In genomic region chr12:49478949-49479664, GRCh38 we compare ENCODE assay signal across 1 cellular context.
TF ChIP-seq lines count a peak whose summit lies in the region.

No MANE protein-coding gene starts in this region.

TF ChIP-seq in K562, 482 proteins besides CTCF, POLR2A, EP300 and RAD21:
- TF ChIP-seq E2F1 (CRISPR knock-in tag; IDR thresholded peaks at IDR 0.05) (no peak), KDM5B (IDR thresholded peaks at IDR 0.05; ENCODE audit: insufficient replicate concordance, low read depth, low read length) (no peak), ZNF143 (CRISPR knock-in tag; IDR thresholded peaks at IDR 0.05) (no peak), SAFB (IDR thresholded peaks at IDR 0.05; ENCODE audit: borderline replicate concordance, low read depth, low read length) (no peak), HDGF (IDR thresholded peaks at IDR 0.05) (no peak), POU5F1 (IDR thresholded peaks at IDR 0.05; ENCODE audit: borderline replicate concordance, low read depth, low read length, partially characterized antibody) (no peak), MYBL2 (IDR thresholded peaks at IDR 0.05; ENCODE audit: low read depth) (no peak), MYBL2 (CRISPR knock-in tag; IDR thresholded peaks at IDR 0.05; ENCODE audit: borderline replicate concordance) (no peak), CBX3 (IDR thresholded peaks at IDR 0.05; ENCODE audit: borderline replicate concordance in 1 of 2, low read length in 2 of 2) (no peak), NRF1 (conservative IDR thresholded peaks at IDR 0.05 in 1 of 2, IDR thresholded peaks at IDR 0.05 in 1 of 2) (no peak), SOX6 (IDR thresholded peaks at IDR 0.05) (no peak), ZNF212 (CRISPR knock-in tag; IDR thresholded peaks at IDR 0.05) (no peak), FOXJ3 (CRISPR knock-in tag; IDR thresholded peaks at IDR 0.05) (no peak), ZNF395 (CRISPR knock-in tag; IDR thresholded peaks at IDR 0.05) (no peak), WHSC1 (IDR thresholded peaks at IDR 0.05; ENCODE audit: low read length) (no peak), PRPF4 (IDR thresholded peaks at IDR 0.05; ENCODE audit: insufficient read depth, low read depth, low read length, poor library complexity, severe bottlenecking) (no peak), NFIC (IDR thresholded peaks at IDR 0.05) (no peak)
